1 cellular context compared by ENCODE assay signal in genomic region chr5:177097016-177097985, GRCh38.
TF ChIP-seq lines count a peak whose summit lies in the region.

No MANE protein-coding gene starts in this region.

TF ChIP-seq in K562, 482 proteins besides CTCF, POLR2A, EP300 and RAD21:
- TF ChIP-seq ZNF12 (CRISPR knock-in tag; IDR thresholded peaks at IDR 0.05) (no peak), POLR2G (IDR thresholded peaks at IDR 0.05; ENCODE audit: low read depth, low read length) (0 out of 2 replicates have a peak, but pooled peaks have one; percentile 22), ZBTB33 (CRISPR knock-in tag; IDR thresholded peaks at IDR 0.05) (peak; percentile 82), ZNF398 (CRISPR knock-in tag; IDR thresholded peaks at IDR 0.05) (no peak), TSHZ1 (CRISPR knock-in tag; IDR thresholded peaks at IDR 0.05) (no peak), CHD1 (IDR thresholded peaks at IDR 0.05; ENCODE audit: low read length) (no peak), ZNF263 (CRISPR knock-in tag; IDR thresholded peaks at IDR 0.05; ENCODE audit: borderline replicate concordance) (peak; percentile 96)
